ENCODE assay signal across 9 cellular contexts in the genomic region with DNA sequence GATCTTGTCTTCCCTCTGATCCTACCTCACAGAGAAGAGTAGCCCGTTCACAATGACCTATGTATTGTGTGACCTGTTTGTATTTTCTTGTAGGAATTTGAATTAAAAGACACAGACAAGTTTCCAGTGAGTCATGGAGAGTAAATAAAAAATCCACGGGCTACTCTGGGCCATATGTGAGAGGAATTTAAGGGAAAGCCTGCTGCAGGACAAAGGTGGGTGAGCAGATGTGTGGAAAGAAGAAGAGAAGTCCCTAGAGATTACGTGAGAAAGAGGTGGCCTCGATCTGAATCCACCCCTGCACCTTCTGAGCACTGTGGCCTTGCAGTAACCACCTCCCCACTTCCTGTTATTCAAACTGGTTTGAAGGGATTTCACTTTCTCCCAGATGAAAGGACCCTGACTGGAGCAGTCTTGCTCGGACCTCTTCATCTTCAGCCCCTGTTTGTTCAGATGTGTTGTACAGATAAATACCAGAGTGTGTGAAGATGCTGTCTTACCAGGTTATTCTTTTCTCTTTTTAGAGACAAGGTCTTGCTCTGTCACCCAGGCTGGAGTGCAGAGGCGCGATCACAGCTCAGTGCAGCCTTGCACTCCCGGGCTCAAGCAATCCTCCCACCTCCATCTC.
DNase-seq lines count a peak whose midpoint lies in the region; ATAC-seq and TF ChIP-seq lines count a peak whose summit lies in the region.
"Had no signal": no experiment of that assay in that cellular context is flagged by ENCODE, and none has a peak within 500 bp of the region (broad histone marks: within the 10 kb centered on the region; RNA-seq: fewer than 3 reads in every experiment).

No MANE protein-coding gene starts in this region.

- H3K27ac ChIP-seq in Panc1 (ENCODE audit: low read length), result no peak overlapping the region

- no peaks in the 10 kb centered on the region for H3K36me3 ChIP-seq in Panc1 (ENCODE audit: control insufficient read depth, insufficient read depth, low read length)

- ATAC-seq in HG02642 (IDR thresholded peaks at IDR 0.05; ENCODE audit: poor library complexity, unreplicated experiment) (peak; percentile 81), Panc1 (peak; percentile 66; the same call in 1 of the 2 replicates)

- CTCF ChIA-PET in Panc1 (lab: Charles Lee), result no interaction called here

- no peaks in the 10 kb centered on the region for H3K9me3 ChIP-seq in Panc1 (ENCODE audit: control insufficient read depth, insufficient read depth, low read depth, low read length)

- H3K27me3 ChIP-seq in Panc1 (ENCODE audit: control insufficient read depth, insufficient read depth, low read length), result no peaks in the 10 kb centered on the region

- in situ Hi-C loops in Panc1 (cut with HindIII; ENCODE audit: low pct_unique_long_range_greater_than_20kb, low sequenced_read_pairs), result no loop called here

- DNase-seq in activated T-cell treated with anti-CD3 and anti-CD28 coated beads for 48 hours (ENCODE audit: low read depth), result peak; percentile 18
- no peak for DNase-seq in activated T-cell treated with anti-CD3 and anti-CD28 coated beads, Interleukin-2, amount 50 U/mL, for 1 hour
- no peak for DNase-seq in Panc1 (ENCODE audit: low read depth, low spot score)
- DNase-seq in stimulated activated CD8-positive, alpha-beta memory T cell treated with anti-CD3 and anti-CD28 coated beads, Interleukin-4, amount 100 ng/mL, for 48 hours, result peak; percentile 45
- no peak for DNase-seq in DMS79 treated with DMSO at 0.1 percent for 48 hours (lab: John Stamatoyannopoulos, UW)
- DNase-seq in Ammon's horn (ENCODE audit: low spot score), result no peak
- no peak for DNase-seq in NCI-H82 treated with DMSO at 0.1 percent for 48 hours (lab: John Stamatoyannopoulos, UW; ENCODE audit: unreplicated experiment)

- BruUV-seq in Panc1 (replicated peaks; lab: Mats Ljungman, UMichigan), result no TSS peak

- H3K4me3 ChIP-seq in Panc1 (ENCODE audit: low read depth in 2 of 2, low read length in 2 of 2), result no peak overlapping the region
- H3K4me3 ChIP-seq: lung had no signal

- no peaks in the 10 kb centered on the region; the same call in 1 of the 2 replicates for H3K4me1 ChIP-seq in Panc1 (ENCODE audit: control insufficient read depth, insufficient read depth, low read length)

- POLR2A ChIA-PET in Panc1 (lab: Charles Lee), result no interaction called here

- intact Hi-C loops in Panc1 (cut with micrococcal nuclease; ENCODE audit: unreplicated experiment), result no loop called here

- no peak for TF ChIP-seq CTCF in Panc1 (IDR thresholded peaks at IDR 0.05)

Comparison
In these comparisons a context has a peak if more than half of its experiments do, and no peak if none do; other contexts are left out.
1. DNase-seq: peak in activated T-cell treated with anti-CD3 and anti-CD28 coated beads for 48 hours (single experiment) and stimulated activated CD8-positive, alpha-beta memory T cell treated with anti-CD3 and anti-CD28 coated beads, Interleukin-4, amount 100 ng/mL, for 48 hours (single experiment); none in activated T-cell treated with anti-CD3 and anti-CD28 coated beads, Interleukin-2, amount 50 U/mL, for 1 hour (single experiment), Panc1 (single experiment), DMS79 treated with DMSO at 0.1 percent for 48 hours (single experiment), Ammon's horn (single experiment) and NCI-H82 treated with DMSO at 0.1 percent for 48 hours (single experiment).